1 cellular context compared by ENCODE assay signal in genomic region chr19:3346677-3347353, GRCh38.
TF ChIP-seq lines count a peak whose summit lies in the region.

No MANE protein-coding gene starts in this region.

TF ChIP-seq in WTC11, 78 proteins besides CTCF, POLR2A, EP300 and RAD21 (continued from another document):
- TF ChIP-seq ZNF512 (CRISPR knock-in tag; IDR thresholded peaks at IDR 0.05; ENCODE audit: borderline replicate concordance) (no peak), ATF1 (CRISPR knock-in tag; IDR thresholded peaks at IDR 0.05) (no peak), NR1H2 (CRISPR knock-in tag; IDR thresholded peaks at IDR 0.05) (no peak), STAT6 (CRISPR knock-in tag; conservative IDR thresholded peaks at IDR 0.05; ENCODE audit: low read depth) (no peak), OVOL2 (CRISPR knock-in tag; IDR thresholded peaks at IDR 0.05; ENCODE audit: borderline replicate concordance) (no peak), FOXK1 (CRISPR knock-in tag; IDR thresholded peaks at IDR 0.05) (no peak), RORB (CRISPR knock-in tag; IDR thresholded peaks at IDR 0.05) (no peak)
TF ChIP-seq in WTC11: peak in this region for 0.
